In genomic region chr6:34912715-34913464, GRCh38 we compare ENCODE assay signal across 8 cellular contexts. TPM values are rescaled to one million over a fixed set of nuclear protein-coding genes. Genes with fewer than 3 reads are reported as not detected.
DNase-seq lines count a peak whose midpoint lies in the region; ATAC-seq, FAIRE-seq and TF ChIP-seq lines count a peak whose summit lies in the region.

No MANE protein-coding gene starts in this region.

- H4K20me1 ChIP-seq in keratinocyte (ENCODE audit: control insufficient read depth, extremely low read depth, insufficient read depth, low read length), result peaks cover 40% of the 10 kb centered on the region

- no peak overlapping the region for H2AFZ ChIP-seq in keratinocyte (ENCODE audit: control insufficient read depth, low read length)

- no peak for DNase-seq in GM12891 (ENCODE audit: insufficient read length, low spot score)
- no peak for DNase-seq in activated B cell treated with CpG ODN at 0.5 μM for 24 hours
- no peak for DNase-seq in keratinocyte (ENCODE audit: low read depth, low spot score)
- DNase-seq in SK-N-DZ (ENCODE audit: low spot score), result no peak
- DNase-seq in NCI-H1436 (lab: John Stamatoyannopoulos, UW), result no peak
- DNase-seq in osteocyte (ENCODE audit: extremely low spot score, unreplicated experiment), result no peak
- DNase-seq in Right ventricle myocardium inferior (ENCODE audit: missing footprints), result no peak

- H3K9me1 ChIP-seq in keratinocyte (ENCODE audit: control insufficient read depth, extremely low read depth, insufficient read depth, low read length), result peaks cover 8% of the 10 kb centered on the region

- H3K27ac ChIP-seq in keratinocyte (ENCODE audit: control insufficient read depth, insufficient read depth, low read length), result no peak overlapping the region

- CTCF ChIA-PET in activated B cell treated with CpG ODN at 0.5 μM for 24 hours (lab: Charles Lee), result no interaction called here

- H3K4me3 Mint-ChIP-seq in activated B cell treated with CpG ODN at 0.5 μM for 24 hours (no peak overlapping the region), osteocyte (ENCODE audit: unreplicated experiment) (no peak overlapping the region)

- POLR2A ChIA-PET in activated B cell treated with CpG ODN at 0.5 μM for 24 hours (lab: Charles Lee), result no interaction called here

- TF ChIP-seq CTCF in activated B cell treated with CpG ODN at 0.5 μM for 24 hours (IDR thresholded peaks at IDR 0.05) (no peak), keratinocyte (optimal IDR thresholded peaks at IDR 0.05 in 1 of 3, IDR thresholded peaks at IDR 0.05 in 1 of 3, conservative IDR thresholded peaks at IDR 0.05 in 1 of 3; ENCODE audit: extremely low read depth in 1 of 3, insufficient read depth in 2 of 3, low read length in 3 of 3) (no peak), osteocyte (IDR thresholded peaks at IDR 0.05) (no peak)

- no peaks in the 10 kb centered on the region for H3K27me3 ChIP-seq in keratinocyte (ENCODE audit: control insufficient read depth, extremely low read depth, insufficient read depth, low read length)

- H3K79me2 ChIP-seq in keratinocyte (ENCODE audit: control insufficient read depth, insufficient read depth, low read length), result peaks cover 11% of the 10 kb centered on the region

- peaks cover 12% of the 10 kb centered on the region for H3K4me1 ChIP-seq in keratinocyte (ENCODE audit: control insufficient read depth, extremely low read depth, insufficient read depth, low read length)

- H3K36me3 Mint-ChIP-seq in activated B cell treated with CpG ODN at 0.5 μM for 24 hours (ENCODE audit: low read depth) (peaks cover 1% of the 10 kb centered on the region), osteocyte (ENCODE audit: unreplicated experiment) (no peaks in the 10 kb centered on the region)

- H3K4me2 ChIP-seq in keratinocyte (ENCODE audit: control insufficient read depth, extremely low read depth, insufficient read depth, low read depth, low read length), result peak overlapping the region; percentile 61

- intact Hi-C loops in activated B cell treated with CpG ODN at 0.5 μM for 24 hours (cut with micrococcal nuclease) (no loop called here), Right ventricle myocardium inferior (cut with DNase I) (no loop called here)

- H3K4me1 Mint-ChIP-seq in activated B cell treated with CpG ODN at 0.5 μM for 24 hours (peaks cover 19% of the 10 kb centered on the region), osteocyte (ENCODE audit: unreplicated experiment) (peaks cover 13% of the 10 kb centered on the region)

- peak overlapping the region; percentile 2 for H3K9ac ChIP-seq in keratinocyte (ENCODE audit: control insufficient read depth, extremely low read depth, insufficient read depth, low read length)

- H3K27ac Mint-ChIP-seq in activated B cell treated with CpG ODN at 0.5 μM for 24 hours (no peak overlapping the region), osteocyte (ENCODE audit: unreplicated experiment) (no peak overlapping the region)

- H3K4me3 ChIP-seq in keratinocyte (ENCODE audit: control insufficient read depth in 2 of 3, extremely low read depth in 1 of 3, insufficient read depth in 2 of 3, low read depth in 1 of 3, low read length in 3 of 3), result peak overlapping the region in 1 of 3 experiments; percentile 31

- peak; percentile 82 for ATAC-seq in HG02973 (IDR thresholded peaks at IDR 0.05; ENCODE audit: unreplicated experiment)
- peak; percentile 40 for ATAC-seq in activated B cell treated with CpG ODN at 0.5 μM for 24 hours (ENCODE audit: low read depth)
- no peak for ATAC-seq in Right ventricle myocardium inferior

- no peaks in the 10 kb centered on the region for H3K9me3 Mint-ChIP-seq in activated B cell treated with CpG ODN at 0.5 μM for 24 hours
- no peaks in the 10 kb centered on the region for H3K9me3 Mint-ChIP-seq in osteocyte (ENCODE audit: unreplicated experiment)

- no peaks in the 10 kb centered on the region for H3K9me3 ChIP-seq in keratinocyte (ENCODE audit: control insufficient read depth, low read depth, low read length)

- dilution Hi-C loops in keratinocyte (cut with MboI; ENCODE audit: extremely low pct_ligation_motif_present, low sequenced_read_pairs), result no loop called here

- H3K27me3 Mint-ChIP-seq in activated B cell treated with CpG ODN at 0.5 μM for 24 hours (no peaks in the 10 kb centered on the region), osteocyte (ENCODE audit: unreplicated experiment) (no peaks in the 10 kb centered on the region)

- no peaks in the 10 kb centered on the region for H3K36me3 ChIP-seq in keratinocyte (ENCODE audit: control insufficient read depth in 2 of 2, extremely low read depth in 1 of 2, insufficient read depth in 2 of 2, low read length in 2 of 2)

- no peak for TF ChIP-seq POLR2A in GM12891 (IDR thresholded peaks at IDR 0.05; ENCODE audit: low read depth, low read length)

- FAIRE-seq in GM12891 (lab: Jason Lieb, UNC) (peak; percentile 83), keratinocyte (lab: Jason Lieb, UNC) (peak; percentile 87)

TF ChIP-seq in GM12891, 5 proteins besides CTCF, POLR2A, EP300 and RAD21:
- TF ChIP-seq POLR2AphosphoS5 (IDR thresholded peaks at IDR 0.05; ENCODE audit: low read depth, low read length) (no peak), PAX5 (IDR thresholded peaks at IDR 0.05; ENCODE audit: insufficient read depth, low read length, severe bottlenecking) (no peak), SPI1 (IDR thresholded peaks at IDR 0.05; ENCODE audit: low read depth, low read length) (no peak), POU2F2 (IDR thresholded peaks at IDR 0.05; ENCODE audit: low read depth, low read length) (0 out of 2 replicates have a peak, but pooled peaks have one; percentile 33), TAF1 (IDR thresholded peaks at IDR 0.05; ENCODE audit: low read depth, low read length) (no peak)

RNA-seq across cellular contexts. Expression of gene ANKS1A, which starts 23.8 kb away (rescaled TPM):
- 1.9 TPM for polyA plus RNA-seq in GM12891 (2012; ENCODE audit: low read depth, missing spikeins)
- total RNA-seq in activated B cell treated with CpG ODN at 0.5 μM for 24 hours, result 10.7 and 12.6 TPM in 2 replicates
- 6.8 to 8.6 TPM (median 8.3 TPM) in 3 replicates for polyA plus RNA-seq in keratinocyte
- 12.4 TPM for polyA plus RNA-seq in keratinocyte (2011; ENCODE audit: low read depth)
- 10.8 and 12.5 TPM in 2 replicates for polyA plus RNA-seq in keratinocyte (2011; cell fraction: cytosol; rRNA removed)
- 26.7 and 27.6 TPM in 2 replicates for polyA plus RNA-seq in keratinocyte (2011; cell fraction: nucleus; rRNA removed)
- polyA plus RNA-seq in keratinocyte (2012; ENCODE audit: low replicate concordance), result 12.4 and 14.7 TPM in 2 replicates
- polyA minus RNA-seq in keratinocyte, result 17.3 to 28.7 TPM (median 24.6 TPM) in 3 replicates
- 10.6 TPM for polyA minus RNA-seq in keratinocyte (2011; cell fraction: cytosol; rRNA and poly(A)+ RNA removed)
- 18.7 and 31.6 TPM in 2 replicates for polyA minus RNA-seq in keratinocyte (2011; cell fraction: nucleus; rRNA and poly(A)+ RNA removed)
- polyA plus RNA-seq in SK-N-DZ (2014; cell fraction: cytosol; rRNA removed), result 12.3 and 14.3 TPM in 2 replicates
- 15.8 and 18.3 TPM in 2 replicates for polyA plus RNA-seq in SK-N-DZ (2014; cell fraction: nucleus; rRNA removed)
- total RNA-seq in osteocyte, result 15.5 and 18.5 TPM in 2 replicates
- total RNA-seq in Right ventricle myocardium inferior, result 26.8 TPM

RNA-seq across cellular contexts. Expression of gene TAF11, which starts 25.0 kb away (rescaled TPM):
- 29.3 TPM for polyA plus RNA-seq in GM12891 (2012; ENCODE audit: low read depth, missing spikeins)
- total RNA-seq in activated B cell treated with CpG ODN at 0.5 μM for 24 hours, result 27.6 and 28.0 TPM in 2 replicates
- polyA plus RNA-seq in keratinocyte, result 21.4 to 31.5 TPM (median 24.2 TPM) in 3 replicates
- 23.2 TPM for polyA plus RNA-seq in keratinocyte (2011; ENCODE audit: low read depth)
- polyA plus RNA-seq in keratinocyte (2011; cell fraction: cytosol; rRNA removed), result 20.1 and 31.2 TPM in 2 replicates
- polyA plus RNA-seq in keratinocyte (2011; cell fraction: nucleus; rRNA removed), result 26.9 and 31.6 TPM in 2 replicates
- 17.7 and 24.1 TPM in 2 replicates for polyA plus RNA-seq in keratinocyte (2012; ENCODE audit: low replicate concordance)
- polyA minus RNA-seq in keratinocyte, result 4.5 to 9.3 TPM (median 5.4 TPM) in 3 replicates
- 12.5 TPM for polyA minus RNA-seq in keratinocyte (2011; cell fraction: cytosol; rRNA and poly(A)+ RNA removed)
- polyA minus RNA-seq in keratinocyte (2011; cell fraction: nucleus; rRNA and poly(A)+ RNA removed), result 3.9 and 6.9 TPM in 2 replicates
- polyA plus RNA-seq in SK-N-DZ (2014; cell fraction: cytosol; rRNA removed), result 82.0 and 85.9 TPM in 2 replicates
- polyA plus RNA-seq in SK-N-DZ (2014; cell fraction: nucleus; rRNA removed), result 52.8 and 57.6 TPM in 2 replicates
- total RNA-seq in osteocyte, result 33.8 and 35.8 TPM in 2 replicates
- 16.7 TPM for total RNA-seq in Right ventricle myocardium inferior
